Comparison of ENCODE assay signal across 22 cellular contexts in genomic region chrX:17040711-17041110, GRCh38.
"Had no signal": no experiment of that assay in that cellular context is flagged by ENCODE, and none has a peak within 500 bp of the region (broad histone marks: within the 10 kb centered on the region; RNA-seq: fewer than 3 reads in every experiment).

No MANE protein-coding gene starts in this region.

- DNase-seq: activated CD4-positive, alpha-beta T cell treated with anti-CD3 and anti-CD28 coated beads, Interleukin-2, amount 10 ng/mL, durations not matched to agents 24 days and 14 days; activated CD4-positive, alpha-beta T cell treated with anti-CD3 and anti-CD28 coated beads, Interleukin-2, amount 50 U/mL, for 4 hours; activated CD8-positive, alpha-beta T cell treated with anti-CD3 and anti-CD28 coated beads for 36 hours; activated effector memory CD4-positive, alpha-beta T cell treated with anti-CD3 and anti-CD28 coated beads, Interleukin-2, amount 50 U/mL, for 16 hours; activated naive CD4-positive, alpha-beta T cell; activated naive CD4-positive, alpha-beta T cell treated with anti-CD3 and anti-CD28 coated beads, Interleukin-2, amount 50 U/mL, for 16 hours; activated naive CD8-positive, alpha-beta T cell treated with anti-CD3 and anti-CD28 coated beads for 36 hours; activated T-cell treated with anti-CD3 and anti-CD28 coated beads, Interleukin-2, amount 50 U/mL, for 1 hour; activated T-cell treated with anti-CD3 and anti-CD28 coated beads, Interleukin-2, amount 50 U/mL, for 72 hours; amniotic stem cell; aorta; NCI-H1105; NCI-H1436; NCI-H1694; NCI-H1930; NCI-H2081 treated with DMSO at 0.1 percent for 48 hours; NCI-H345; NCI-H524 treated with DMSO at 0.1 percent for 48 hours; SHP77; T1000 had no signal

- H3K27me3 ChIP-seq: SJCRH30 had no signal

- H3K27ac ChIP-seq: SJCRH30, SK-N-MC had no signal

- H3K4me3 ChIP-seq: SJCRH30, SK-N-MC had no signal

- H3K36me3 ChIP-seq: SJCRH30 had no signal
